26 cellular contexts compared by ENCODE assay signal in genomic region chr3:48511551-48511950, GRCh38. TPM values are rescaled to one million over a fixed set of nuclear protein-coding genes. Genes with fewer than 3 reads are reported as not detected.
"Had no signal": no experiment of that assay in that cellular context is flagged by ENCODE, and none has a peak within 500 bp of the region (broad histone marks: within the 10 kb centered on the region; RNA-seq: fewer than 3 reads in every experiment).

No MANE protein-coding gene starts in this region.

- FAIRE-seq: endometrium, frontal cortex, keratinocyte, pancreas had no signal

- H3K4me1 ChIP-seq: pancreas had no signal

- H3K36me3 ChIP-seq: lower lobe of right lung, pancreas, stomach, thyroid gland, vagina had no signal

- H3K9me3 ChIP-seq: lower lobe of right lung, neutrophil, pancreas, stomach, thyroid gland, vagina had no signal

- H3K4me2 ChIP-seq: smooth muscle cell had no signal

- H3K4me3 ChIP-seq: lower lobe of right lung, pancreas, smooth muscle cell, stomach, thyroid gland, vagina had no signal

- DNase-seq: cortex of kidney; effector memory CD8-positive, alpha-beta T cell; hypothalamus; left ventricle myocardium superior; lower lobe of right lung; naive thymus-derived CD8-positive, alpha-beta T cell; pancreas; stimulated activated CD4-positive, alpha-beta T cell treated with anti-CD3 and anti-CD28 coated beads, Interleukin-12 subunit alpha, Interleukin-12 subunit beta, amount 100 ng/mL, for 4 hours; stimulated activated CD4-positive, alpha-beta T cell treated with anti-CD3 and anti-CD28 coated beads, Interleukin-1b, Interleukin-23, amount 100 ng/mL, for 48 hours; stimulated activated CD4-positive, alpha-beta T cell treated with anti-CD3 and anti-CD28 coated beads, Interleukin-4, amount 100 ng/mL, for 1 hour; stimulated activated CD8-positive, alpha-beta memory T cell treated with anti-CD3 and anti-CD28 coated beads, Interleukin-4, amount 100 ng/mL, for 48 hours; stimulated activated naive CD4-positive, alpha-beta T cell treated with Interleukin-2 at 50 U/mL for 16 hours; stomach; thyroid gland; trophoblast cell had no signal

- H3K27ac ChIP-seq: lower lobe of right lung, neutrophil, pancreas, stomach, thyroid gland, vagina had no signal

- ATAC-seq: effector memory CD8-positive, alpha-beta T cell; left ventricle myocardium superior; lower lobe of right lung; naive thymus-derived CD8-positive, alpha-beta T cell; pancreas; sciatic nerve had no signal

- H3K27me3 ChIP-seq: pancreas, stomach, thyroid gland, vagina had no signal

RNA-seq across cellular contexts. Expression of gene UCN2, which starts 52.0 kb away (rescaled TPM):
- total RNA-seq: dermis microvascular lymphatic vessel endothelial cell, frontal cortex, mesenteric fat pad, pancreas, sciatic nerve, subcutaneous adipose tissue, temporal lobe, thyroid gland had no signal
- polyA plus RNA-seq: naive thymus-derived CD8-positive, alpha-beta T cell had no signal
